ENCODE assay signal across 8 cellular contexts in genomic region chr19:18118420-18119242, GRCh38. TPM values are rescaled to one million over a fixed set of nuclear protein-coding genes. Genes with fewer than 3 reads are reported as not detected.
DNase-seq lines count a peak whose midpoint lies in the region; ATAC-seq, FAIRE-seq and TF ChIP-seq lines count a peak whose summit lies in the region.

No MANE protein-coding gene starts in this region.

- H4K20me1 ChIP-seq in GM12878 (ENCODE audit: control insufficient read depth, insufficient read depth) = no peaks in the 10 kb centered on the region; the same call in 1 of the 2 replicates

- no TSS peak for BruUV-seq in GM12878 (replicated peaks; lab: Mats Ljungman, UMichigan)

- peaks cover 21% of the 10 kb centered on the region for H3K79me2 ChIP-seq in GM12878 (ENCODE audit: control insufficient read depth, insufficient read depth, low read length)

- in situ Hi-C loops in GM12878 (cut with MboI) = no loop called here

- CTCF ChIA-PET in GM12878 (lab: Yijun Ruan, JAX) = interaction anchor here (0.6 to 2.6 kb wide), 9 partner anchors 9 to 210 kb away, joined by 3 to 9 read pairs (median 4); partner anchors contain the start of gene PIK3R2

- SMC1A ChIA-PET in GM12878 (lab: Charles Lee; ENCODE audit: uncharacterized antibody, unreplicated experiment) = interaction anchor here (1.0 to 1.6 kb wide), 5 partner anchors 28 to 74 kb away, joined by 3 to 4 read pairs (median 3); partner anchors contain the start of genes IL12RB1 and MPV17L2

- H3K27ac ChIP-seq in GM12878 (ENCODE audit: control insufficient read depth, insufficient read depth) (peak overlapping the region; percentile 63), urinary bladder (ENCODE audit: low read depth) (peak overlapping the region; percentile 35)

- TF ChIP-seq EP300 in GM12878 (IDR thresholded peaks at IDR 0.05; ENCODE audit: borderline replicate concordance in 1 of 2, control insufficient read depth in 1 of 2, low read depth in 2 of 2, low read length in 2 of 2) = no peak

- TF ChIP-seq CTCF in GM12878 (IDR thresholded peaks at IDR 0.05 in 2 of 3, conservative IDR thresholded peaks at IDR 0.05 in 1 of 3; ENCODE audit: control insufficient read depth in 2 of 3, extremely low read depth in 1 of 3, insufficient read depth in 1 of 3, low read depth in 3 of 3, low read length in 3 of 3) = no peak

- H3K27me3 ChIP-seq in GM12878 (replicated peaks in 1 of 2; ENCODE audit: control insufficient read depth in 2 of 2, insufficient read depth in 2 of 2, low read length in 1 of 2) = no peaks in the 10 kb centered on the region

- no peak overlapping the region for H2AFZ ChIP-seq in GM12878 (ENCODE audit: control insufficient read depth, low read depth, low read length)

- peaks cover 19 to 20% of the 10 kb centered on the region in 2 experiments for H3K36me3 ChIP-seq in GM12878 (ENCODE audit: control insufficient read depth in 2 of 2, insufficient read depth in 2 of 2, low read length in 1 of 2)
- no peaks in the 10 kb centered on the region for H3K36me3 ChIP-seq in urinary bladder (ENCODE audit: insufficient read depth)

- H3K9me3 ChIP-seq in GM12878 (replicated peaks; ENCODE audit: control insufficient read depth, insufficient read depth, low read length) = no peaks in the 10 kb centered on the region

- no peak for TF ChIP-seq POLR2A in GM12878 (IDR thresholded peaks at IDR 0.05; ENCODE audit: low read depth, low read length)

- FAIRE-seq in GM12878 (lab: Jason Lieb, UNC) = no peak

- WGBS in GM12878 (ENCODE audit: insufficient coverage, insufficient replicate concordance, low lambda C conversion rate, missing lambda C conversion rate) = 2% methylated on average over 19 of the region's 19 CpGs
- 25% methylated on average over 19 of the region's 19 CpGs for WGBS in urinary bladder

- no peak for TF ChIP-seq RAD21 in GM12878 (IDR thresholded peaks at IDR 0.05; ENCODE audit: insufficient read depth, low read depth, low read length)

- POLR2A ChIA-PET in GM12878 (lab: Charles Lee) = interaction anchor here (0.5 to 2.8 kb wide), 9 partner anchors 14 to 259 kb away, joined by 3 to 12 read pairs (median 5); partner anchors contain the start of gene MAST3

- ATAC-seq in Right ventricle myocardium inferior = no peak
- no peak; the same call in 2 of the 3 replicates for ATAC-seq in GM12878
- no peak for ATAC-seq in HG03039 (IDR thresholded peaks at IDR 0.05; ENCODE audit: unreplicated experiment)
- ATAC-seq in activated CD4-positive, CD25-positive, alpha-beta regulatory T cell treated with anti-CD3 and anti-CD28 coated beads, Interleukin-2, amount 50 U/mL, for 24 hours = no peak

- intact Hi-C loops in Right ventricle myocardium inferior (cut with DNase I) = loop anchor here (2.0 kb wide), 1 partner anchor 34 kb away; the partner anchor contains the start of gene PIK3R2
- intact Hi-C loops in cardiac septum (cut with DNase I) = loop anchor here (5.0 to 10.0 kb wide), 2 partner anchors 34 to 206 kb away; partner anchors contain the start of genes LSM4 and PIK3R2
- intact Hi-C loops in GM12878 (cut with micrococcal nuclease; ENCODE audit: unreplicated experiment) = no loop called here

- DNase-seq in Right ventricle myocardium inferior (ENCODE audit: missing footprints) = peak; percentile 23
- DNase-seq in cardiac septum (ENCODE audit: low spot score) = no peak
- no peak for DNase-seq in GM12878 (ENCODE audit: low read depth, low spot score)
- peak; percentile 75 for DNase-seq in medulla oblongata (ENCODE audit: extremely low spot score)
- DNase-seq in dermis blood vessel endothelial cell = no peak

- H3K4me2 ChIP-seq in GM12878 (ENCODE audit: control insufficient read depth, insufficient read depth) = peak overlapping the region; percentile 99

- H3K9ac ChIP-seq in GM12878 (ENCODE audit: control insufficient read depth, insufficient read depth, low read length) = peak overlapping the region; percentile 73

- H3K4me1 ChIP-seq in GM12878 (ENCODE audit: control insufficient read depth, insufficient read depth, low read length) = peaks cover 24% of the 10 kb centered on the region
- no peaks in the 10 kb centered on the region for H3K4me1 ChIP-seq in urinary bladder (ENCODE audit: insufficient read depth)

- RAD21 ChIA-PET in GM12878 (lab: Charles Lee; ENCODE audit: unreplicated experiment) = interaction anchor here (0.9 to 1.9 kb wide), 5 partner anchors 32 to 60 kb away, joined by 3 to 7 read pairs (median 5); partner anchors contain the start of genes IL12RB1 and PIK3R2

- peak overlapping the region; percentile 88 for H3K4me3 ChIP-seq in GM12878
- H3K4me3 ChIP-seq in urinary bladder (ENCODE audit: low read depth, low read length) = peak overlapping the region; percentile 75

RNA-seq across cellular contexts. Expression of gene MAST3, which starts 21.1 kb away (rescaled TPM):
- total RNA-seq in Right ventricle myocardium inferior = 5.5 TPM
- total RNA-seq in cardiac septum = 5.2 TPM
- 26.5 and 29.4 TPM in 2 replicates for total RNA-seq in GM12878 (2013; cell fraction: nucleolus; rRNA removed)
- 6.1 and 6.4 TPM in 2 replicates for total RNA-seq in GM12878 (2014; rRNA removed)
- total RNA-seq in GM12878 (2014; rRNA removed; fragmentation: Illumina TruSeq; extraction: Trizol) = 2.7 and 3.0 TPM in 2 replicates
- 21.5 and 22.2 TPM in 2 replicates for total RNA-seq in GM12878 (2021)
- polyA plus RNA-seq in GM12878 (2011; ENCODE audit: low read depth) = 4.8 TPM
- 1.9 and 4.5 TPM in 2 replicates for polyA plus RNA-seq in GM12878 (2011; rRNA removed)
- 5.0 and 5.8 TPM in 2 replicates for polyA plus RNA-seq in GM12878 (2011; cell fraction: cytosol; rRNA removed)
- 22.0 and 27.3 TPM in 2 replicates for polyA plus RNA-seq in GM12878 (2011; cell fraction: nucleus; rRNA removed)
- polyA plus RNA-seq in GM12878 (2012) = 9.5 and 13.3 TPM in 2 replicates
- 2.8 and 5.3 TPM in 2 replicates for polyA plus RNA-seq in GM12878 (2014; fragmentation: Illumina TruSeq; extraction: Trizol)
- 1 to 10 TPM; 3.5 to 8.5 TPM for polyA plus RNA-seq in GM12878 (2014; fragmentation: Nextera tagmentation; extraction: Ambion mirVana)
- polyA plus RNA-seq in GM12878 (2014; rRNA removed) = 9.7 and 11.8 TPM in 2 replicates
- polyA plus RNA-seq in GM12878 (2016; fragmentation: Nextera tagmentation; extraction: Ambion mirVana) = 10 to 100 TPM in 1 of 2 experiments, 1 to 10 TPM in 1; 9.7 to 10.5 TPM
- polyA minus RNA-seq in GM12878 (2011; rRNA and poly(A)+ RNA removed) = 6.1 and 10.3 TPM in 2 replicates
- polyA minus RNA-seq in GM12878 (2011; cell fraction: cytosol; rRNA and poly(A)+ RNA removed) = 7.2 and 7.9 TPM in 2 replicates
- polyA minus RNA-seq in GM12878 (2011; cell fraction: nucleus; rRNA and poly(A)+ RNA removed) = 9.4 and 12.9 TPM in 2 replicates
- 3.5 TPM for total RNA-seq in urinary bladder
- polyA plus RNA-seq in urinary bladder = 7.0 TPM
- total RNA-seq in dermis blood vessel endothelial cell = 2.2 and 3.7 TPM in 2 replicates

RNA-seq across cellular contexts. Expression of gene IL12RB1, which starts 31.9 kb away (rescaled TPM):
- 1.1 TPM for total RNA-seq in Right ventricle myocardium inferior
- total RNA-seq in cardiac septum = 0.35 TPM
- 13.5 and 19.9 TPM in 2 replicates for total RNA-seq in GM12878 (2013; cell fraction: nucleolus; rRNA removed)
- 26.9 and 28.9 TPM in 2 replicates for total RNA-seq in GM12878 (2014; rRNA removed)
- total RNA-seq in GM12878 (2014; rRNA removed; fragmentation: Illumina TruSeq; extraction: Trizol) = 15.5 and 16.1 TPM in 2 replicates
- 28.1 and 29.9 TPM in 2 replicates for total RNA-seq in GM12878 (2021)
- polyA plus RNA-seq in GM12878 (2011; ENCODE audit: low read depth) = 6.1 TPM
- 5.5 and 10.8 TPM in 2 replicates for polyA plus RNA-seq in GM12878 (2011; rRNA removed)
- 13.2 and 18.7 TPM in 2 replicates for polyA plus RNA-seq in GM12878 (2011; cell fraction: cytosol; rRNA removed)
- 15.2 and 23.5 TPM in 2 replicates for polyA plus RNA-seq in GM12878 (2011; cell fraction: nucleus; rRNA removed)
- 9.4 and 11.8 TPM in 2 replicates for polyA plus RNA-seq in GM12878 (2012)
- 6.8 and 14.0 TPM in 2 replicates for polyA plus RNA-seq in GM12878 (2014; fragmentation: Illumina TruSeq; extraction: Trizol)
- 1 to 10 TPM; 2.8 to 7.1 TPM for polyA plus RNA-seq in GM12878 (2014; fragmentation: Nextera tagmentation; extraction: Ambion mirVana)
- 26.9 and 30.3 TPM in 2 replicates for polyA plus RNA-seq in GM12878 (2014; rRNA removed)
- polyA plus RNA-seq in GM12878 (2016; fragmentation: Nextera tagmentation; extraction: Ambion mirVana) = 10 to 100 TPM; 19.2 to 21.0 TPM
- 7.5 and 15.9 TPM in 2 replicates for polyA minus RNA-seq in GM12878 (2011; rRNA and poly(A)+ RNA removed)
- 4.9 and 6.2 TPM in 2 replicates for polyA minus RNA-seq in GM12878 (2011; cell fraction: cytosol; rRNA and poly(A)+ RNA removed)
- 10.9 and 17.8 TPM in 2 replicates for polyA minus RNA-seq in GM12878 (2011; cell fraction: nucleus; rRNA and poly(A)+ RNA removed)
- 0.63 TPM for total RNA-seq in urinary bladder
- 1.1 TPM for polyA plus RNA-seq in urinary bladder
- 0.34 and 0.74 TPM in 2 replicates for total RNA-seq in dermis blood vessel endothelial cell

RNA-seq across cellular contexts. Expression of gene PIK3R2, which starts 34.3 kb away (rescaled TPM):
- total RNA-seq in Right ventricle myocardium inferior (21.7 TPM), cardiac septum (28.3 TPM), GM12878 (2014; rRNA removed) (6.3 and 8.0 TPM in 2 replicates), GM12878 (2014; rRNA removed; fragmentation: Illumina TruSeq; extraction: Trizol) (1.9 and 3.9 TPM in 2 replicates), GM12878 (2021) (22.6 and 23.3 TPM in 2 replicates), urinary bladder (12.2 TPM), dermis blood vessel endothelial cell (4.8 and 9.7 TPM in 2 replicates)
- total RNA-seq in GM12878 (2013; cell fraction: nucleolus; rRNA removed) = 11.5 and 13.9 TPM in 2 replicates
- 4.0 TPM for polyA plus RNA-seq in GM12878 (2011; ENCODE audit: low read depth)
- polyA plus RNA-seq in GM12878 (2011; rRNA removed) (2.9 and 6.4 TPM in 2 replicates), GM12878 (2014; fragmentation: Illumina TruSeq; extraction: Trizol) (0.73 and 3.4 TPM in 2 replicates), GM12878 (2014; fragmentation: Nextera tagmentation; extraction: Ambion mirVana) (under 1 TPM; 0.26 to 0.75 TPM), GM12878 (2014; rRNA removed) (5.2 and 5.8 TPM in 2 replicates), GM12878 (2016; fragmentation: Nextera tagmentation; extraction: Ambion mirVana) (1 to 10 TPM; 1.1 TPM), urinary bladder (17.0 TPM)
- 5.3 and 6.3 TPM in 2 replicates for polyA plus RNA-seq in GM12878 (2011; cell fraction: cytosol; rRNA removed)
- 10.3 and 15.7 TPM in 2 replicates for polyA plus RNA-seq in GM12878 (2011; cell fraction: nucleus; rRNA removed)
- 6.4 and 8.5 TPM in 2 replicates for polyA plus RNA-seq in GM12878 (2012)
- polyA minus RNA-seq in GM12878 (2011; rRNA and poly(A)+ RNA removed) = 6.4 and 9.5 TPM in 2 replicates
- polyA minus RNA-seq in GM12878 (2011; cell fraction: cytosol; rRNA and poly(A)+ RNA removed) = 2.9 and 8.8 TPM in 2 replicates
- 2.1 and 3.8 TPM in 2 replicates for polyA minus RNA-seq in GM12878 (2011; cell fraction: nucleus; rRNA and poly(A)+ RNA removed)

RNA-seq across cellular contexts. Expression of gene IFI30, which starts 55.0 kb away (rescaled TPM):
- 32.5 TPM for total RNA-seq in Right ventricle myocardium inferior
- 14.6 TPM for total RNA-seq in cardiac septum
- 168 and 207 TPM in 2 replicates for total RNA-seq in GM12878 (2013; cell fraction: nucleolus; rRNA removed)
- total RNA-seq in GM12878 (2014; rRNA removed) = 747 and 845 TPM in 2 replicates
- total RNA-seq in GM12878 (2014; rRNA removed; fragmentation: Illumina TruSeq; extraction: Trizol) = 221 and 225 TPM in 2 replicates
- total RNA-seq in GM12878 (2021) = 301 and 314 TPM in 2 replicates
- 218 TPM for polyA plus RNA-seq in GM12878 (2011; ENCODE audit: low read depth)
- polyA plus RNA-seq in GM12878 (2011; rRNA removed) = 232 and 365 TPM in 2 replicates
- polyA plus RNA-seq in GM12878 (2011; cell fraction: cytosol; rRNA removed) = 606 and 650 TPM in 2 replicates
- 189 and 350 TPM in 2 replicates for polyA plus RNA-seq in GM12878 (2011; cell fraction: nucleus; rRNA removed)
- polyA plus RNA-seq in GM12878 (2012) = 260 and 337 TPM in 2 replicates
- 147 and 257 TPM in 2 replicates for polyA plus RNA-seq in GM12878 (2014; fragmentation: Illumina TruSeq; extraction: Trizol)
- polyA plus RNA-seq in GM12878 (2014; fragmentation: Nextera tagmentation; extraction: Ambion mirVana) = 1,000 to 10,000 TPM; 1,054 to 1,112 TPM
- polyA plus RNA-seq in GM12878 (2014; rRNA removed) = 492 and 678 TPM in 2 replicates
- 100 to 1,000 TPM; 445 to 456 TPM for polyA plus RNA-seq in GM12878 (2016; fragmentation: Nextera tagmentation; extraction: Ambion mirVana)
- polyA minus RNA-seq in GM12878 (2011; rRNA and poly(A)+ RNA removed) = 327 and 421 TPM in 2 replicates
- 126 and 162 TPM in 2 replicates for polyA minus RNA-seq in GM12878 (2011; cell fraction: cytosol; rRNA and poly(A)+ RNA removed)
- 67.9 and 87.0 TPM in 2 replicates for polyA minus RNA-seq in GM12878 (2011; cell fraction: nucleus; rRNA and poly(A)+ RNA removed)
- total RNA-seq in urinary bladder = 6.6 TPM
- polyA plus RNA-seq in urinary bladder = 90.6 TPM
- 8.0 and 8.5 TPM in 2 replicates for total RNA-seq in dermis blood vessel endothelial cell

Comparison
In these comparisons a context has a peak if more than half of its experiments do, and no peak if none do; other contexts are left out.
1. DNase-seq: peak in Right ventricle myocardium inferior (single experiment) and medulla oblongata (single experiment); none in cardiac septum (single experiment), GM12878 (single experiment) and dermis blood vessel endothelial cell (single experiment).